ENCODE assay signal across 1 cellular context in genomic region chr15:48645558-48646330, GRCh38.
A peak's percentile ranks its signal among the peaks of the same experiment; 100 is the strongest.
TF ChIP-seq lines count a peak whose summit lies in the region.

FBN1 (minus strand) TSS chr15:48645709; CDS start chr15:48644769, 940 bp downstream.

TF ChIP-seq in H1, 55 proteins besides CTCF, POLR2A, EP300 and RAD21 (continued from another document):
- no peak for TF ChIP-seq CHD7 (IDR thresholded peaks at IDR 0.05; ENCODE audit: insufficient replicate concordance, low read length)
- no peak for TF ChIP-seq CTBP2 (IDR thresholded peaks at IDR 0.05; ENCODE audit: borderline replicate concordance, insufficient read depth, insufficient read length, low read length)
- TF ChIP-seq SP1 (IDR thresholded peaks at IDR 0.05; ENCODE audit: low read depth, low read length): no peak
- TF ChIP-seq BACH1 (IDR thresholded peaks at IDR 0.05; ENCODE audit: low read length): no peak; the same call in 1 of the 2 replicates
- no peak for TF ChIP-seq ZNF274 (IDR thresholded peaks at IDR 0.05; ENCODE audit: borderline replicate concordance, extremely low read depth, low read length)
- TF ChIP-seq TBP (IDR thresholded peaks at IDR 0.05; ENCODE audit: low read depth, low read length): peak; percentile 25; the same call in 1 of the 2 replicates
- TF ChIP-seq GABPA (IDR thresholded peaks at IDR 0.05; ENCODE audit: borderline replicate concordance, insufficient read depth, low read length): 0 out of 2 replicates have a peak, but pooled peaks have one; percentile 29
- TF ChIP-seq HDAC6 (IDR thresholded peaks at IDR 0.05; ENCODE audit: low read depth, low read length): no peak
- TF ChIP-seq SIRT6 (IDR thresholded peaks at IDR 0.05; ENCODE audit: low read length): no peak
- no peak for TF ChIP-seq USF2 (IDR thresholded peaks at IDR 0.05; ENCODE audit: low read length)
- TF ChIP-seq TAF1 (IDR thresholded peaks at IDR 0.05; ENCODE audit: low read depth, low read length): peak; percentile 16; the same call in 1 of the 2 replicates
- no peak for TF ChIP-seq MAFK (IDR thresholded peaks at IDR 0.05; ENCODE audit: low read depth, low read length)
- no peak for TF ChIP-seq EGR1 (IDR thresholded peaks at IDR 0.05; ENCODE audit: borderline replicate concordance, low read depth, low read length)
- peak; percentile 40 for TF ChIP-seq TAF7 (optimal IDR thresholded peaks at IDR 0.05; ENCODE audit: borderline replicate concordance, low read depth, low read length)
- no peak for TF ChIP-seq RFX5 (IDR thresholded peaks at IDR 0.05; ENCODE audit: borderline replicate concordance, low read depth, low read length)
- TF ChIP-seq CEBPB (IDR thresholded peaks at IDR 0.05; ENCODE audit: low read depth, low read length): no peak
- peak; percentile 84 for TF ChIP-seq CHD2 (IDR thresholded peaks at IDR 0.05; ENCODE audit: low read length)
- peak; percentile 52 for TF ChIP-seq PHF8 (conservative IDR thresholded peaks at IDR 0.05; ENCODE audit: low read depth, low read length)
- no peak for TF ChIP-seq GTF2F1 (IDR thresholded peaks at IDR 0.05; ENCODE audit: borderline replicate concordance, low read depth, low read length)
- 0 out of 2 replicates have a peak, but pooled peaks have one; percentile 54 for TF ChIP-seq TCF12 (IDR thresholded peaks at IDR 0.05; ENCODE audit: low read depth, low read length)
- no peak for TF ChIP-seq POU5F1 (IDR thresholded peaks at IDR 0.05; ENCODE audit: low read depth, low read length)
- no peak for TF ChIP-seq RXRA (IDR thresholded peaks at IDR 0.05; ENCODE audit: insufficient read depth, low read depth, low read length)
- TF ChIP-seq ASH2L (IDR thresholded peaks at IDR 0.05; ENCODE audit: low read length): no peak
- no peak for TF ChIP-seq POLR2AphosphoS5 (IDR thresholded peaks at IDR 0.05; ENCODE audit: low read depth, low read length)
- TF ChIP-seq KDM1A (IDR thresholded peaks at IDR 0.05; ENCODE audit: borderline replicate concordance, low read length): peak; percentile 48; the same call in 1 of the 2 replicates
- TF ChIP-seq CBX5 (IDR thresholded peaks at IDR 0.05; ENCODE audit: low read depth, low read length): no peak
- TF ChIP-seq CHD1 (IDR thresholded peaks at IDR 0.05; ENCODE audit: low read depth, low read length): no peak
- TF ChIP-seq BRCA1 (IDR thresholded peaks at IDR 0.05; ENCODE audit: low read depth, low read length): peak; percentile 57
- TF ChIP-seq KDM5A (IDR thresholded peaks at IDR 0.05; ENCODE audit: low read length): no peak
- no peak for TF ChIP-seq RNF2 (IDR thresholded peaks at IDR 0.05; ENCODE audit: borderline replicate concordance, low read depth, low read length, missing control alignments, poor library complexity, severe bottlenecking)
- no peak for TF ChIP-seq YY1 (IDR thresholded peaks at IDR 0.05; ENCODE audit: low read depth, low read length)
- TF ChIP-seq HDAC2 (IDR thresholded peaks at IDR 0.05; ENCODE audit: borderline replicate concordance in 1 of 2, low read depth in 2 of 2, low read length in 2 of 2): peak in 1 of 2 experiments; percentile 52; a peak in 1 of 4 replicates
- TF ChIP-seq SAP30 (IDR thresholded peaks at IDR 0.05; ENCODE audit: insufficient read depth, insufficient replicate concordance, low read length): no peak
- TF ChIP-seq EZH2 (IDR thresholded peaks at IDR 0.05; ENCODE audit: low read depth, low read length, severe bottlenecking): no peak
- TF ChIP-seq SP4 (IDR thresholded peaks at IDR 0.05; ENCODE audit: low read length): no peak
- no peak for TF ChIP-seq NRF1 (IDR thresholded peaks at IDR 0.05; ENCODE audit: low read depth, low read length)
- TF ChIP-seq SUZ12 (IDR thresholded peaks at IDR 0.05; ENCODE audit: low read length): 0 out of 2 replicates have a peak, but pooled peaks have one; percentile 16
- no peak for TF ChIP-seq NANOG (IDR thresholded peaks at IDR 0.05; ENCODE audit: insufficient read depth, low read depth, low read length, poor library complexity, severe bottlenecking)
- no peak for TF ChIP-seq SIX5 (IDR thresholded peaks at IDR 0.05; ENCODE audit: low read depth, low read length)
